Comparison of ENCODE assay signal across 21 cellular contexts in genomic region chr4:119050501-119051090, GRCh38.
"Had no signal": no experiment of that assay in that cellular context is flagged by ENCODE, and none has a peak within 500 bp of the region (broad histone marks: within the 10 kb centered on the region; RNA-seq: fewer than 3 reads in every experiment).

No MANE protein-coding gene starts in this region.

- H3K4me1 ChIP-seq: prostate gland, uterus had no signal

- H3K27me3 ChIP-seq: cardiac muscle cell, dorsolateral prefrontal cortex, gastrocnemius medialis, heart left ventricle, right atrium auricular region, tibial nerve, uterus had no signal

- H3K27ac ChIP-seq: cardiac muscle cell, dorsolateral prefrontal cortex, gastrocnemius medialis, heart left ventricle, left ventricle myocardium inferior, prostate gland, tibial nerve had no signal

- H3K9me3 Mint-ChIP-seq: activated CD4-positive, alpha-beta T cell treated with anti-CD3 and anti-CD28 coated beads, Interleukin-2, amount 10 ng/mL, durations not matched to agents 7 days and 5 days; activated naive CD4-positive, alpha-beta T cell treated with anti-CD3 and anti-CD28 coated beads, Interleukin-2, amount 10 ng/mL, durations not matched to agents 7 days and 5 days; activated T-cell treated with anti-CD3 and anti-CD28 coated beads, Interleukin-2, amount 50 U/mL, for 4 hours; endodermal cell had no signal

- DNase-seq: activated CD4-positive, alpha-beta T cell treated with anti-CD3 and anti-CD28 coated beads, Interleukin-2, amount 10 ng/mL, durations not matched to agents 7 days and 5 days; activated CD8-positive, alpha-beta memory T cell treated with anti-CD3 and anti-CD28 coated beads, Interleukin-2, amount 50 U/mL, for 4 hours; activated CD8-positive, alpha-beta T cell treated with anti-CD3 and anti-CD28 coated beads, Interleukin-2, amount 10 ng/mL, durations not matched to agents 7 days and 5 days; activated naive CD4-positive, alpha-beta T cell treated with anti-CD3 and anti-CD28 coated beads, Interleukin-2, amount 10 ng/mL, durations not matched to agents 7 days and 5 days; activated T-cell treated with anti-CD3 and anti-CD28 coated beads, Interleukin-2, amount 50 U/mL, for 4 hours; dorsolateral prefrontal cortex; endodermal cell; gastrocnemius medialis; heart left ventricle; kidney glomerular epithelial cell; left ventricle myocardium inferior; mammary epithelial cell; stimulated activated CD4-positive, alpha-beta T cell treated with anti-CD3 and anti-CD28 coated beads, Interleukin-2, amount 100 ng/mL, for 24 hours; stimulated activated naive CD8-positive, alpha-beta T cell treated with anti-CD3 and anti-CD28 coated beads, Interleukin-15, Interleukin-2, amounts not matched to agents 100 U/mL and 50 U/mL, for 24 hours; T1000; uterus had no signal

- H3K9me3 ChIP-seq: gastrocnemius medialis, heart left ventricle, left ventricle myocardium inferior, prostate gland, right atrium auricular region, tibial nerve, uterus had no signal

- H3K36me3 ChIP-seq: cardiac muscle cell, gastrocnemius medialis, heart left ventricle, left ventricle myocardium inferior, prostate gland, right atrium auricular region, tibial nerve, uterus had no signal

- H3K4me3 ChIP-seq: cardiac muscle cell, dorsolateral prefrontal cortex, gastrocnemius medialis, heart left ventricle, left ventricle myocardium inferior, prostate gland, right atrium auricular region, tibial nerve, uterus had no signal

- ATAC-seq: activated CD4-positive, CD25-positive, alpha-beta regulatory T cell treated with anti-CD3 and anti-CD28 coated beads, Interleukin-2, amount 50 U/mL, for 24 hours; activated CD8-positive, alpha-beta T cell treated with anti-CD3 and anti-CD28 coated beads, Interleukin-2, amount 10 ng/mL, durations not matched to agents 7 days and 5 days; activated T-cell treated with anti-CD3 and anti-CD28 coated beads, Interleukin-2, amount 50 U/mL, for 4 hours; gastrocnemius medialis; heart left ventricle; stimulated activated naive CD8-positive, alpha-beta T cell treated with anti-CD3 and anti-CD28 coated beads, Interleukin-15, Interleukin-2, amounts not matched to agents 100 U/mL and 50 U/mL, for 24 hours had no signal

- H3K36me3 Mint-ChIP-seq: activated naive CD4-positive, alpha-beta T cell treated with anti-CD3 and anti-CD28 coated beads, Interleukin-2, amount 10 ng/mL, durations not matched to agents 7 days and 5 days had no signal

- H3K4me1 Mint-ChIP-seq: activated CD4-positive, alpha-beta T cell treated with anti-CD3 and anti-CD28 coated beads, Interleukin-2, amount 10 ng/mL, durations not matched to agents 7 days and 5 days; activated naive CD4-positive, alpha-beta T cell treated with anti-CD3 and anti-CD28 coated beads, Interleukin-2, amount 10 ng/mL, durations not matched to agents 7 days and 5 days had no signal

- H3K27ac Mint-ChIP-seq: activated CD4-positive, alpha-beta T cell treated with anti-CD3 and anti-CD28 coated beads, Interleukin-2, amount 10 ng/mL, durations not matched to agents 7 days and 5 days; activated CD8-positive, alpha-beta T cell treated with anti-CD3 and anti-CD28 coated beads, Interleukin-2, amount 10 ng/mL, durations not matched to agents 7 days and 5 days; activated naive CD4-positive, alpha-beta T cell treated with anti-CD3 and anti-CD28 coated beads, Interleukin-2, amount 10 ng/mL, durations not matched to agents 7 days and 5 days; endodermal cell had no signal

- H3K4me3 Mint-ChIP-seq: activated CD4-positive, alpha-beta T cell treated with anti-CD3 and anti-CD28 coated beads, Interleukin-2, amount 10 ng/mL, durations not matched to agents 7 days and 5 days; activated CD8-positive, alpha-beta T cell treated with anti-CD3 and anti-CD28 coated beads, Interleukin-2, amount 10 ng/mL, durations not matched to agents 7 days and 5 days; activated naive CD4-positive, alpha-beta T cell treated with anti-CD3 and anti-CD28 coated beads, Interleukin-2, amount 10 ng/mL, durations not matched to agents 7 days and 5 days; activated T-cell treated with anti-CD3 and anti-CD28 coated beads, Interleukin-2, amount 50 U/mL, for 4 hours; endodermal cell had no signal
